In the genomic region with DNA sequence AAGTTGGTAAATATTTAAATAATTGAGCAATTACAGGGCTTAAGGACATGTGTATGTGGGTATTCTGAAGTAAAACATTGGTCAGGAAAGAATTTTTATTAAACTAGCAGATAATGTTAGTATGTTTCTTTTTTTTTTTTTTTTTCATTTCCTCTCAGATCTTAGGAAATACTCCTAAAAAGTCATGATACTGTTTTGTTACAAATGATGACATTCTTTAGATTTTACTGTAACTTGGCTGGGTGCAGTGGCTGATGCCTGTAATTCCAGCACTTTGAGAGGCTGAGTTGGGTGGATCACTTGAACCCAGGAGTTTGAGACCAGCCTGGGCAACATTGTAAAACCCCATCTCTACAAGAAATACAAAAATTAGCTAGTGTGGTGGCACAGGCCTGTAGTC, we compare ENCODE assay signal across 1 cellular context.
TF ChIP-seq lines count a peak whose summit lies in the region.

No MANE protein-coding gene starts in this region.

TF ChIP-seq in IMR-90, 13 proteins besides CTCF, POLR2A, EP300 and RAD21 (continued from another document):
- TF ChIP-seq, protein P1, sequence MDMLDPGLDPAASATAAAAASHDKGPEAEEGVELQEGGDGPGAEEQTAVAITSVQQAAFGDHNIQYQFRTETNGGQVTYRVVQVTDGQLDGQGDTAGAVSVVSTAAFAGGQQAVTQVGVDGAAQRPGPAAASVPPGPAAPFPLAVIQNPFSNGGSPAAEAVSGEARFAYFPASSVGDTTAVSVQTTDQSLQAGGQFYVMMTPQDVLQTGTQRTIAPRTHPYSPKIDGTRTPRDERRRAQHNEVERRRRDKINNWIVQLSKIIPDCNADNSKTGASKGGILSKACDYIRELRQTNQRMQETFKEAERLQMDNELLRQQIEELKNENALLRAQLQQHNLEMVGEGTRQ (IDR thresholded peaks at IDR 0.05; ENCODE audit: low read depth, low read length): no peak
- TF ChIP-seq MAZ (IDR thresholded peaks at IDR 0.05; ENCODE audit: borderline replicate concordance, low read depth, low read length): no peak
